15 cellular contexts compared by ENCODE assay signal in the genomic region with DNA sequence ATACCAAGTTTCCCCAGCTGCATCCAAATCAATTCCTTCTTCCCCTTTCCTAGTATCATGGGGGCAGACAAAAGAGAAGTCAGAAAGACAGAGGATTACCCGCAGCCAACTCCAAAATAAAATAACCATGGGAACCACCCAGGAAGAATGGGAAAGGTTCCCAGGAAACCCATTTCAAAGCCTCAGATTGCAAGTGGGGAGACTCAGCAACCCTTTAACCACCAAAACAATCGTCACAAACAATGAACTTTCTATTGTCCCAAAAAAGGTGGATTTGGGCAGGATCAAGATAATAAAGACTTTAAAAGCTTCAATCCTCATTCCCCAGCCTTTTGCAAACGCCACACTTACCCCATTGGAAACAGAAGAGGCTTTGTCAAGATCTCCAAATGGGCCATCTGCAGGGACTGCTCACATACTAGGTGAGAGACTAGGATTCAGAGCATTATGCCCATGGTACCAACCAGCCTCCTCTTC.
"Had no signal": no experiment of that assay in that cellular context is flagged by ENCODE, and none has a peak within 500 bp of the region (broad histone marks: within the 10 kb centered on the region; RNA-seq: fewer than 3 reads in every experiment).

No MANE protein-coding gene starts in this region.

- H3K4me1 ChIP-seq: adrenal gland had no signal

- FAIRE-seq: astrocyte, endometrium, frontal cortex, kidney had no signal

- H3K36me3 ChIP-seq: adrenal gland, WERI-Rb-1 had no signal

- H3K27me3 Mint-ChIP-seq: activated CD4-positive, alpha-beta memory T cell treated with anti-CD3 and anti-CD28 coated beads for 36 hours; activated T-cell treated with anti-CD3 and anti-CD28 coated beads, Interleukin-2, amount 50 U/mL, for 24 hours had no signal

- H3K27ac ChIP-seq: adrenal gland, WERI-Rb-1 had no signal

- H3K9me3 ChIP-seq: adrenal gland had no signal

- H3K9me3 Mint-ChIP-seq: activated CD4-positive, alpha-beta memory T cell treated with anti-CD3 and anti-CD28 coated beads for 36 hours; activated T-cell treated with anti-CD3 and anti-CD28 coated beads, Interleukin-2, amount 50 U/mL, for 24 hours; nephron had no signal

- H3K4me3 Mint-ChIP-seq: activated CD4-positive, alpha-beta memory T cell treated with anti-CD3 and anti-CD28 coated beads for 36 hours; activated CD8-positive, alpha-beta memory T cell treated with anti-CD3 and anti-CD28 coated beads, Interleukin-2, amount 10 ng/mL, durations not matched to agents 7 days and 5 days; activated T-cell treated with anti-CD3 and anti-CD28 coated beads, Interleukin-2, amount 50 U/mL, for 24 hours; nephron; stimulated activated naive B cell treated with anti-CD40 and anti-IgM and Interleukin-4, amounts not matched to agents 10 μg/mL and 1 μg/mL and 100 μg/mL, for 72 hours had no signal

- H3K27ac Mint-ChIP-seq: activated CD8-positive, alpha-beta memory T cell treated with anti-CD3 and anti-CD28 coated beads, Interleukin-2, amount 10 ng/mL, durations not matched to agents 7 days and 5 days; nephron; stimulated activated naive B cell treated with anti-CD40 and anti-IgM and Interleukin-4, amounts not matched to agents 10 μg/mL and 1 μg/mL and 100 μg/mL, for 72 hours had no signal

- H3K4me3 ChIP-seq: adrenal gland, lung had no signal

- DNase-seq: activated CD4-positive, alpha-beta memory T cell treated with anti-CD3 and anti-CD28 coated beads for 36 hours; activated CD8-positive, alpha-beta memory T cell treated with anti-CD3 and anti-CD28 coated beads, Interleukin-2, amount 10 ng/mL, durations not matched to agents 7 days and 5 days; activated gamma-delta T cell treated with Interleukin-2 at 50 U/mL for 16 hours; activated T-cell treated with anti-CD3 and anti-CD28 coated beads, Interleukin-2, amount 50 U/mL, for 24 hours; adrenal gland; erythroblast; kidney; stimulated activated naive B cell treated with anti-CD40 and anti-IgM and Interleukin-4, amounts not matched to agents 10 μg/mL and 1 μg/mL and 100 μg/mL, for 72 hours; WERI-Rb-1 had no signal

- ATAC-seq: activated CD8-positive, alpha-beta memory T cell treated with anti-CD3 and anti-CD28 coated beads, Interleukin-2, amount 10 ng/mL, durations not matched to agents 7 days and 5 days; left lobe of liver; stimulated activated naive B cell treated with anti-CD40 and anti-IgM and Interleukin-4, amounts not matched to agents 10 μg/mL and 1 μg/mL and 100 μg/mL, for 72 hours had no signal
